14 cellular contexts compared by ENCODE assay signal in the genomic region with DNA sequence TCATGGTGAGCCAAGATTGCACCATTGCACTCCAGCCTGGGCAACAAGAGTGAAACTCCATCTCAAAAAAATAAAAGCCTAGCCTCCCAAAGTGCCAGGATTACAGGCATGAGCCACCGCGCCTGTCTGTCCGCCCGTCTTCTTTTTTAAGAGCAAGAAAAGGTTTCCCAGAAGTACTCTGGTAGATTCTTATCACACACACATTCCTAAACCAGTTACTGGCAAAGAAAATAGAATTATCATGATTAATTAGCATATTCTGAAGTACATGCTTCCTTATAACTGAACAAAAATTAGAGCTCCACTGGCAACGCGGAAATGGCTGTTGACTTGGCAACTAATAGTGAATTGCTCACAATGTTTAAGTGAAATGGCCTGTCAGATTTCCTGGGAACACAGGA.
DNase-seq lines count a peak whose midpoint lies in the region; ATAC-seq and TF ChIP-seq lines count a peak whose summit lies in the region.
"Had no signal": no experiment of that assay in that cellular context is flagged by ENCODE, and none has a peak within 500 bp of the region (broad histone marks: within the 10 kb centered on the region; RNA-seq: fewer than 3 reads in every experiment).

No MANE protein-coding gene starts in this region.

- H3K27ac ChIP-seq in body of pancreas = peak overlapping the region in 3 of 4 donors; percentile 54 to 64 (median 62)
- H3K27ac ChIP-seq in spleen = peak overlapping the region in 7 of 8 donors; percentile 22 to 71 (median 41)
- no peak overlapping the region for H3K27ac ChIP-seq in dorsolateral prefrontal cortex
- H3K27ac ChIP-seq: BLaER1 treated with 17β-estradiol and CSF1 and Interleukin-3, amounts not matched to agents 10 nM and 100 nM had no signal

- WGBS in body of pancreas, 2 donors = 47 to 49% methylated on average over 6 of the region's 6 CpGs
- 37 to 54% (median 45%) methylated on average over 6 of the region's 6 CpGs for WGBS in spleen, 5 donors

- H3K9me3 ChIP-seq in body of pancreas (no peaks in the 10 kb centered on the region), spleen (no peaks in the 10 kb centered on the region)
- H3K9me3 ChIP-seq: BLaER1 treated with 17β-estradiol and CSF1 and Interleukin-3, amounts not matched to agents 10 nM and 100 nM had no signal

- H3K4me1 ChIP-seq in body of pancreas = peaks cover 15% of the 10 kb centered on the region
- peaks cover 0 to 56% (median 8%) of the 10 kb centered on the region in 6 donors for H3K4me1 ChIP-seq in spleen

- DNase-seq in M059J (ENCODE audit: low read depth) = peak; percentile 87
- peak; percentile 34 to 56 (median 40) for DNase-seq in body of pancreas
- peak; percentile 54 for DNase-seq in islet precursor cell
- no peak for DNase-seq in spleen
- DNase-seq in dorsolateral prefrontal cortex = no peak
- no peak for DNase-seq in NCI-H345 (lab: John Stamatoyannopoulos, UW)
- DNase-seq: activated CD4-positive, CD25-positive, alpha-beta regulatory T cell; activated naive CD4-positive, alpha-beta T cell treated with anti-CD3 and anti-CD28 coated beads for 36 hours; DND-41; erythroblast; stimulated activated CD4-positive, alpha-beta T cell treated with anti-CD3 and anti-CD28 coated beads, Interleukin-1b, Interleukin-23, amount 100 ng/mL, for 48 hours had no signal

- peak; percentile 80 for ATAC-seq in body of pancreas
- ATAC-seq in GM21423 (IDR thresholded peaks at IDR 0.05; ENCODE audit: unreplicated experiment) = no peak
- no peak for ATAC-seq in GM19035 (IDR thresholded peaks at IDR 0.05; ENCODE audit: unreplicated experiment)

- TF ChIP-seq POLR2A in body of pancreas (IDR thresholded peaks at IDR 0.05) (no peak), spleen (IDR thresholded peaks at IDR 0.05) (no peak)

- intact Hi-C loops in body of pancreas (cut with DNase I) = no loop called here
- intact Hi-C loops in spleen (cut with DNase I; ENCODE audit: low total_unique reads) = no loop called here
- intact Hi-C loops in dorsolateral prefrontal cortex (cut with DNase I) = loop anchor here in 1 of 2 donors (5.0 kb wide), 1 partner anchor 351 kb away; no protein-coding TSS in a partner anchor

- H3K36me3 ChIP-seq in body of pancreas (replicated peaks in 1 of 2; ENCODE audit: insufficient read depth in 1 of 2, low read depth in 2 of 2) (no peaks in the 10 kb centered on the region), spleen (peaks cover 0 to 5% (median 3%) of the 10 kb centered on the region in 6 donors)

- no peak for TF ChIP-seq CTCF in body of pancreas (IDR thresholded peaks at IDR 0.05)
- TF ChIP-seq CTCF in spleen (IDR thresholded peaks at IDR 0.05 in 8 of 11, conservative IDR thresholded peaks at IDR 0.05 in 3 of 11) = no peak
- no peak for TF ChIP-seq CTCF in dorsolateral prefrontal cortex (IDR thresholded peaks at IDR 0.05 in 54 of 56, conservative IDR thresholded peaks at IDR 0.05 in 2 of 56; ENCODE audit: low read depth in 1 of 56, partially characterized antibody in 56 of 56)

- H3K27me3 ChIP-seq in body of pancreas (no peaks in the 10 kb centered on the region), spleen (replicated peaks in 1 of 7) (no peaks in the 10 kb centered on the region), dorsolateral prefrontal cortex (no peaks in the 10 kb centered on the region)
- H3K27me3 ChIP-seq: BLaER1 treated with 17β-estradiol and CSF1 and Interleukin-3, amounts not matched to agents 10 nM and 100 nM had no signal

- H3K4me3 ChIP-seq in body of pancreas = no peak overlapping the region
- H3K4me3 ChIP-seq in spleen = peak overlapping the region in 2 of 8 donors; percentile 0 to 5
- peak overlapping the region in 5 of 59 donors; percentile 0 to 15 (median 13) for H3K4me3 ChIP-seq in dorsolateral prefrontal cortex
- H3K4me3 ChIP-seq: BLaER1 treated with 17β-estradiol and CSF1 and Interleukin-3, amounts not matched to agents 10 nM and 100 nM had no signal

Comparison
In these comparisons a context has a peak if more than half of its experiments do, and no peak if none do; other contexts are left out.
1. DNase-seq: peak in M059J (single experiment), body of pancreas (4 of 4) and islet precursor cell (single experiment); none in spleen (single experiment), dorsolateral prefrontal cortex (0 of 10) and NCI-H345 (single experiment).
2. H3K27ac ChIP-seq: peak in body of pancreas (3 of 4) and spleen (7 of 8); none in dorsolateral prefrontal cortex (0 of 59).